In genomic region chr11:125062931-125063428, GRCh38 we compare ENCODE assay signal across 8 cellular contexts. TPM values are rescaled to one million over a fixed set of nuclear protein-coding genes. Genes with fewer than 3 reads are reported as not detected.
A peak's percentile ranks its signal among the peaks of the same experiment; 100 is the strongest.
DNase-seq lines count a peak whose midpoint lies in the region; ATAC-seq and TF ChIP-seq lines count a peak whose summit lies in the region.

Gene SLC37A2 (plus strand): TSS chr11:125063305. CDS start chr11:125063368, 63 bp downstream.

- ATAC-seq in HG02588 (IDR thresholded peaks at IDR 0.05; ENCODE audit: unreplicated experiment): peak; percentile 91
- ATAC-seq in natural killer cell: peak; percentile 88 to 90 (median 90)

- no peaks in the 10 kb centered on the region for H3K36me3 ChIP-seq in suprapubic skin

- peaks cover 4 to 5% of the 10 kb centered on the region in 2 donors for H3K27me3 Mint-ChIP-seq in natural killer cell (ENCODE audit: low read depth in 2 of 2)

- H3K4me3 ChIP-seq in fibroblast of the aortic adventitia (ENCODE audit: low read depth, low read length) (peak within 1 kb of the TSS; percentile 77), suprapubic skin (peak within 1 kb of the TSS; percentile 74)

- no peaks in the 10 kb centered on the region for H3K9me3 ChIP-seq in suprapubic skin

- under 1% methylated on average over 32 of the region's 46 CpGs for WGBS in suprapubic skin

- no peak for TF ChIP-seq EP300 in suprapubic skin (IDR thresholded peaks at IDR 0.05)

- peak in 1 of 2 donors; percentile 54 for TF ChIP-seq POLR2A in suprapubic skin (IDR thresholded peaks at IDR 0.05)

- DNase-seq in NCI-H748 (lab: John Stamatoyannopoulos, UW; ENCODE audit: unreplicated experiment): peak; percentile 22
- no peak for DNase-seq in NCI-H748 treated with DMSO at 0.1 percent for 48 hours (lab: John Stamatoyannopoulos, UW)
- peak; percentile 12 for DNase-seq in NCI-H1092 (lab: John Stamatoyannopoulos, UW)
- DNase-seq in activated T-cell treated with anti-CD3 and anti-CD28 coated beads for 24 hours (ENCODE audit: low read depth): peak; percentile 15
- peak; percentile 47 for DNase-seq in fibroblast of the aortic adventitia (ENCODE audit: low read depth)
- peak; percentile 60 for DNase-seq in natural killer cell
- DNase-seq in suprapubic skin (ENCODE audit: low spot score in 2 of 2): peak; percentile 80 to 82

- peak within 1 kb of the TSS; percentile 73 for H3K27ac ChIP-seq in suprapubic skin

- H3K36me3 Mint-ChIP-seq in natural killer cell: no peaks in the 10 kb centered on the region

- no peaks in the 10 kb centered on the region for H3K9me3 Mint-ChIP-seq in natural killer cell

- peak within 1 kb of the TSS; percentile 70 to 86 for H3K27ac Mint-ChIP-seq in natural killer cell

- TF ChIP-seq CTCF in fibroblast of the aortic adventitia (IDR thresholded peaks at IDR 0.05; ENCODE audit: insufficient read depth, low read length): no peak
- TF ChIP-seq CTCF in natural killer cell (IDR thresholded peaks at IDR 0.05): no peak
- peak in 1 of 2 donors; percentile 29 for TF ChIP-seq CTCF in suprapubic skin (IDR thresholded peaks at IDR 0.05)

- H3K4me3 Mint-ChIP-seq in natural killer cell: peak within 1 kb of the TSS; percentile 90

- intact Hi-C loops in natural killer cell (cut with micrococcal nuclease): loop anchor here (2.0 kb wide), 2 partner anchors 48 to 108 kb away; partner anchors contain the start of genes CCDC15 and TMEM218

- H3K27me3 ChIP-seq in suprapubic skin: no peaks in the 10 kb centered on the region

- H3K4me1 ChIP-seq in suprapubic skin: peaks cover 19% of the 10 kb centered on the region

- peaks cover 0 to 10% of the 10 kb centered on the region in 2 donors for H3K4me1 Mint-ChIP-seq in natural killer cell

RNA-seq across cellular contexts. Expression of gene SLC37A2, which starts in this region (rescaled TPM):
- 0.08 and 0.63 TPM in 2 replicates for total RNA-seq in fibroblast of the aortic adventitia (ENCODE audit: low replicate concordance)
- total RNA-seq in natural killer cell: 1 to 10 TPM; 1.0 to 3.2 (median 1.8) TPM
- 100 to 1,000 TPM in 3 of 4 donors, 10 to 100 TPM in 1; 67.3 to 189 (median 119) TPM for total RNA-seq in suprapubic skin

Comparison
In these comparisons a context has a peak if more than half of its experiments do, and no peak if none do; other contexts are left out.
1. RNA of gene SLC37A2 (total RNA-seq): 67.3 to 189 TPM in suprapubic skin; 1.0 to 3.2 TPM in natural killer cell and 0.08 to 0.63 TPM in fibroblast of the aortic adventitia; every median in the first group is over 10 times any median in the second.
2. Peak in DNase-seq and H3K4me3 ChIP-seq in fibroblast of the aortic adventitia; RNA of the gene not detected or under 1 TPM.